18 cellular contexts compared by ENCODE assay signal in genomic region chr5:142894749-142895148, GRCh38.
DNase-seq lines count a peak whose midpoint lies in the region; ATAC-seq and TF ChIP-seq lines count a peak whose summit lies in the region.
"Had no signal": no experiment of that assay in that cellular context is flagged by ENCODE, and none has a peak within 500 bp of the region (broad histone marks: within the 10 kb centered on the region; RNA-seq: fewer than 3 reads in every experiment).

No MANE protein-coding gene starts in this region.

- H3K36me3 ChIP-seq in PC-3 (ENCODE audit: low read depth, low read length) (0 out of 2 replicates have a peak, but pooled peaks cover 5% of the 10 kb centered on the region), mucosa of descending colon (ENCODE audit: low read depth) (no peaks in the 10 kb centered on the region), spleen (peaks cover 0 to 57% (median 12%) of the 10 kb centered on the region in 6 donors), vagina (no peaks in the 10 kb centered on the region)
- H3K36me3 ChIP-seq: gastrocnemius medialis had no signal

- H3K27me3 ChIP-seq in PC-3 (ENCODE audit: low read length) (no peaks in the 10 kb centered on the region), spleen (replicated peaks in 1 of 7) (no peaks in the 10 kb centered on the region), vagina (no peaks in the 10 kb centered on the region)
- H3K27me3 ChIP-seq: gastrocnemius medialis, tibial artery had no signal

- TF ChIP-seq CTCF in PC-3 (conservative IDR thresholded peaks at IDR 0.05; ENCODE audit: low read depth, low read length): no peak
- TF ChIP-seq CTCF in fibroblast of mammary gland (conservative IDR thresholded peaks at IDR 0.05; ENCODE audit: control insufficient read depth, insufficient read depth, low read depth, low read length): no peak
- no peak for TF ChIP-seq CTCF in mucosa of descending colon (IDR thresholded peaks at IDR 0.05)
- TF ChIP-seq CTCF in spleen (IDR thresholded peaks at IDR 0.05 in 8 of 11, conservative IDR thresholded peaks at IDR 0.05 in 3 of 11): no peak
- no peak for TF ChIP-seq CTCF in omental fat pad (IDR thresholded peaks at IDR 0.05)
- no peak for TF ChIP-seq CTCF in vagina (IDR thresholded peaks at IDR 0.05)

- H3F3A ChIP-seq in PC-3 (ENCODE audit: low read length, unreplicated experiment): no peaks in the 10 kb centered on the region

- POLR2A ChIA-PET in PC-3 (lab: Charles Lee; ENCODE audit: unreplicated experiment): no interaction called here

- no peak overlapping the region for H3K4me3 ChIP-seq in PC-3 (ENCODE audit: low read length)
- no peak overlapping the region for H3K4me3 ChIP-seq in fibroblast of mammary gland (ENCODE audit: control insufficient read depth, low read depth, low read length)
- H3K4me3 ChIP-seq in mucosa of descending colon: no peak overlapping the region
- H3K4me3 ChIP-seq in spleen: no peak overlapping the region
- H3K4me3 ChIP-seq in vagina: no peak overlapping the region
- H3K4me3 ChIP-seq: gastrocnemius medialis, tibial artery had no signal

- H3K4me2 ChIP-seq in PC-3 (ENCODE audit: low read length): no peak overlapping the region

- intact Hi-C loops in PC-3 (cut with micrococcal nuclease) (no loop called here), mucosa of descending colon (cut with DNase I, micrococcal nuclease) (no loop called here), spleen (cut with DNase I; ENCODE audit: low total_unique reads) (no loop called here), vagina (cut with DNase I) (no loop called here)

- H2AFZ ChIP-seq in PC-3 (ENCODE audit: low read length): no peak overlapping the region
- H2AFZ ChIP-seq: parathyroid adenoma had no signal

- WGBS in spleen, 5 donors: 96 to 100% (median 100%) methylated on average over 1 of the region's 1 CpG

- H3K79me2 ChIP-seq in PC-3 (ENCODE audit: low read length): no peaks in the 10 kb centered on the region
- H3K79me2 ChIP-seq: parathyroid adenoma had no signal

- no peaks in the 10 kb centered on the region for H4K20me1 ChIP-seq in PC-3 (ENCODE audit: low read length)

- BruUV-seq in PC-3 (replicated peaks; lab: Mats Ljungman, UMichigan): no TSS peak

- TF ChIP-seq POLR2A in spleen (IDR thresholded peaks at IDR 0.05) (no peak), vagina (IDR thresholded peaks at IDR 0.05) (no peak)

- H3K27ac ChIP-seq in PC-3 (ENCODE audit: low read length): no peak overlapping the region
- no peak overlapping the region for H3K27ac ChIP-seq in spleen
- no peak overlapping the region for H3K27ac ChIP-seq in vagina
- H3K27ac ChIP-seq: gastrocnemius medialis, parathyroid adenoma, tibial artery had no signal

- DNase-seq in Daoy (ENCODE audit: low read depth) (peak; percentile 23), PC-3 (peak; percentile 36), fibroblast of mammary gland (ENCODE audit: low read depth) (peak; percentile 67), mucosa of descending colon (no peak), spleen (no peak), omental fat pad (ENCODE audit: low spot score) (no peak), NCI-H526 (lab: John Stamatoyannopoulos, UW) (no peak), vagina (ENCODE audit: extremely low spot score in 2 of 2) (no peak)
- DNase-seq: activated CD4-positive, alpha-beta T cell treated with anti-CD3 and anti-CD28 coated beads for 4 hours; activated naive CD8-positive, alpha-beta T cell treated with anti-CD3 and anti-CD28 coated beads, Interleukin-2, amount 50 U/mL, for 24 hours; activated T-cell treated with anti-CD3 and anti-CD28 coated beads, Interleukin-2, amount 50 U/mL, for 24 hours; C1 segment of cervical spinal cord; DMS53; gastrocnemius medialis; NCI-H1092 treated with DMSO at 0.1 percent for 48 hours; tibial artery had no signal

- no peak overlapping the region for H3K9ac ChIP-seq in PC-3 (ENCODE audit: low read length)
- H3K9ac ChIP-seq: parathyroid adenoma had no signal

- H3K4me1 ChIP-seq in PC-3 (ENCODE audit: insufficient read depth, low read length) (peaks cover 24% of the 10 kb centered on the region), mucosa of descending colon (ENCODE audit: low read depth) (no peaks in the 10 kb centered on the region), spleen (no peaks in the 10 kb centered on the region), vagina (no peaks in the 10 kb centered on the region)
- H3K4me1 ChIP-seq: gastrocnemius medialis, parathyroid adenoma had no signal

- no peaks in the 10 kb centered on the region for H3K9me3 ChIP-seq in PC-3 (ENCODE audit: low read length)
- H3K9me3 ChIP-seq in mucosa of descending colon: no peaks in the 10 kb centered on the region
- no peaks in the 10 kb centered on the region for H3K9me3 ChIP-seq in spleen
- no peaks in the 10 kb centered on the region for H3K9me3 ChIP-seq in vagina
- H3K9me3 ChIP-seq: gastrocnemius medialis, tibial artery had no signal

- ATAC-seq in PC-3: no peak
- peak; percentile 47 for ATAC-seq in mucosa of descending colon
- ATAC-seq in omental fat pad (ENCODE audit: low FRiP score): no peak
- ATAC-seq: activated naive CD8-positive, alpha-beta T cell treated with anti-CD3 and anti-CD28 coated beads, Interleukin-2, amount 50 U/mL, for 24 hours; gastrocnemius medialis; Panc1 had no signal

- CTCF ChIA-PET in PC-3 (lab: Charles Lee): no interaction called here

- no peaks in the 10 kb centered on the region for H3K9me2 ChIP-seq in PC-3 (replicated peaks; ENCODE audit: low read length)

Comparison
In these comparisons a context has a peak if more than half of its experiments do, and no peak if none do; other contexts are left out.
1. DNase-seq: peak in Daoy (single experiment), PC-3 (single experiment) and fibroblast of mammary gland (single experiment); none in mucosa of descending colon (0 of 3), spleen (single experiment), omental fat pad (single experiment), NCI-H526 (0 of 2) and vagina (0 of 2).